In genomic region chr3:38648024-38648658, GRCh38 we compare ENCODE assay signal across 11 cellular contexts. TPM values are rescaled to one million over a fixed set of nuclear protein-coding genes. Genes with fewer than 3 reads are reported as not detected.
DNase-seq lines count a peak whose midpoint lies in the region; ATAC-seq and TF ChIP-seq lines count a peak whose summit lies in the region.
"Had no signal": no experiment of that assay in that cellular context is flagged by ENCODE, and none has a peak within 500 bp of the region (broad histone marks: within the 10 kb centered on the region; RNA-seq: fewer than 3 reads in every experiment).

No MANE protein-coding gene starts in this region.

- peaks cover 8% of the 10 kb centered on the region for H3K4me1 Mint-ChIP-seq in activated CD8-positive, alpha-beta memory T cell treated with anti-CD3 and anti-CD28 coated beads, Interleukin-2, amount 10 ng/mL, durations not matched to agents 7 days and 5 days

- H3K27ac Mint-ChIP-seq in activated CD8-positive, alpha-beta memory T cell treated with anti-CD3 and anti-CD28 coated beads, Interleukin-2, amount 10 ng/mL, durations not matched to agents 7 days and 5 days = no peak overlapping the region

- no peak for TF ChIP-seq CTCF in left ventricle myocardium inferior (IDR thresholded peaks at IDR 0.05; ENCODE audit: borderline replicate concordance)
- no peak for TF ChIP-seq CTCF in retinal pigment epithelial cell (conservative IDR thresholded peaks at IDR 0.05; ENCODE audit: low read depth, low read length)

- peaks cover 12% of the 10 kb centered on the region for H3K27me3 Mint-ChIP-seq in activated CD8-positive, alpha-beta memory T cell treated with anti-CD3 and anti-CD28 coated beads, Interleukin-2, amount 10 ng/mL, durations not matched to agents 7 days and 5 days

- CTCF ChIA-PET in activated CD8-positive, alpha-beta memory T cell treated with anti-CD3 and anti-CD28 coated beads, Interleukin-2, amount 10 ng/mL, durations not matched to agents 7 days and 5 days (lab: Charles Lee) = interaction anchor here (0.8 to 3.3 kb wide), 4 partner anchors 16 to 352 kb away, joined by 3 to 25 read pairs (median 3); no protein-coding TSS in a partner anchor

- H3K36me3 ChIP-seq in SJSA1 (no peaks in the 10 kb centered on the region; the same call in 1 of the 2 replicates), left ventricle myocardium inferior (no peaks in the 10 kb centered on the region)

- no peaks in the 10 kb centered on the region for H3K9me3 Mint-ChIP-seq in activated CD8-positive, alpha-beta memory T cell treated with anti-CD3 and anti-CD28 coated beads, Interleukin-2, amount 10 ng/mL, durations not matched to agents 7 days and 5 days (ENCODE audit: low read depth)

- peak; percentile 33 for DNase-seq in activated CD8-positive, alpha-beta memory T cell treated with anti-CD3 and anti-CD28 coated beads, Interleukin-2, amount 10 ng/mL, durations not matched to agents 7 days and 5 days
- DNase-seq in activated CD8-positive, alpha-beta memory T cell treated with anti-CD3 and anti-CD28 coated beads, Interleukin-2, amount 50 U/mL, for 4 hours = no peak
- DNase-seq in SJSA1 (ENCODE audit: low read depth in 1 of 2, low spot score in 2 of 2) (no peak), left ventricle myocardium inferior (no peak), retinal pigment epithelial cell (ENCODE audit: low read depth) (no peak), NCI-H226 (no peak)
- DNase-seq: cortex of kidney, RPMI8226 had no signal

- H3K27me3 ChIP-seq in SJSA1 (replicated peaks) (no peaks in the 10 kb centered on the region), left ventricle myocardium inferior (ENCODE audit: low read depth) (peaks cover 58% of the 10 kb centered on the region)

- H3K4me3 ChIP-seq in SJSA1 (peak overlapping the region; percentile 69), left ventricle myocardium inferior (peak overlapping the region; percentile 80), retinal pigment epithelial cell (ENCODE audit: low read length) (peak overlapping the region; percentile 66)

- H3K4me1 ChIP-seq in SJSA1 (replicated peaks) (peaks cover 21% of the 10 kb centered on the region), left ventricle myocardium inferior (peaks cover 62% of the 10 kb centered on the region)
- H3K4me1 ChIP-seq: parathyroid adenoma had no signal

- intact Hi-C loops in left ventricle myocardium inferior (cut with micrococcal nuclease) = no loop called here

- H3K4me3 Mint-ChIP-seq in activated CD8-positive, alpha-beta memory T cell treated with anti-CD3 and anti-CD28 coated beads, Interleukin-2, amount 10 ng/mL, durations not matched to agents 7 days and 5 days = no peak overlapping the region

- no peak for ATAC-seq in activated CD8-positive, alpha-beta memory T cell treated with anti-CD3 and anti-CD28 coated beads, Interleukin-2, amount 10 ng/mL, durations not matched to agents 7 days and 5 days
- ATAC-seq in GM19463 (IDR thresholded peaks at IDR 0.05; ENCODE audit: unreplicated experiment) = no peak
- no peak for ATAC-seq in GM21717 (IDR thresholded peaks at IDR 0.05; ENCODE audit: unreplicated experiment)

- H3K9me3 ChIP-seq in SJSA1 (replicated peaks) = no peaks in the 10 kb centered on the region; the same call in 1 of the 2 replicates
- no peaks in the 10 kb centered on the region for H3K9me3 ChIP-seq in left ventricle myocardium inferior (replicated peaks)

- H3K27ac ChIP-seq in SJSA1 (no peak overlapping the region), left ventricle myocardium inferior (replicated peaks) (peak overlapping the region; percentile 93)
- H3K27ac ChIP-seq: parathyroid adenoma had no signal

- H3K36me3 Mint-ChIP-seq in activated CD8-positive, alpha-beta memory T cell treated with anti-CD3 and anti-CD28 coated beads, Interleukin-2, amount 10 ng/mL, durations not matched to agents 7 days and 5 days = no peaks in the 10 kb centered on the region

RNA-seq across cellular contexts. Expression of gene SCN5A, which starts 1.3 kb away (rescaled TPM):
- total RNA-seq in activated CD8-positive, alpha-beta memory T cell treated with anti-CD3 and anti-CD28 coated beads, Interleukin-2, amount 10 ng/mL, durations not matched to agents 7 days and 5 days = not detected
- 1.6 and 4.1 TPM in 2 replicates for total RNA-seq in SJSA1 (2014; rRNA removed; shearing (Covaris generic))
- total RNA-seq in left ventricle myocardium inferior = 239 TPM

Comparison
In these comparisons a context has a peak if more than half of its experiments do, and no peak if none do; other contexts are left out.
1. RNA of gene SCN5A, which starts 1.3 kb away (total RNA-seq): 239 TPM in left ventricle myocardium inferior (single experiment); 1.6 to 4.1 TPM in SJSA1 and not detected in activated CD8-positive, alpha-beta memory T cell treated with anti-CD3 and anti-CD28 coated beads, Interleukin-2, amount 10 ng/mL, durations not matched to agents 7 days and 5 days; every median in the first group is over 10 times any median in the second.
2. Peak in every context shown above with its lines, with median percentiles within 50 percentile points of each other: H3K4me3 ChIP-seq.